ENCODE assay signal across 31 cellular contexts in the genomic region with DNA sequence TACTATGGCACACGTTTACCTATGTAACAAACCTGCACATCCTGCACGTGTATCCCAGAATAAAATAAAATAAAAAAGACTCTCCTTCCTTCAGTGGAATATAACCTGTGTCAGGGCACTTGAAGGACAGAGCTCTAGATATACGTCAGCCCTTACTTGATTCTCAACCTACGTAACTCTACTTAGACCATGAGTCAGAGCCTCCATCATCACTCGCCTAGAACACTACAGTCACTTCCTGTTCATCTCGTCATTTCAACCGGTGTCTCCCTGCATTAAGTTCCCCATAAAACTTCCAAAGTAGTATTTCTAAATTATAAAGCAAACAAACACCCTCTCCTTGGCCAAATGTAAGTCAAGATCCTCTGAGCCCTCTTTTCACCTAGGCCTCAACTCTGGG.
"Had no signal": no experiment of that assay in that cellular context is flagged by ENCODE, and none has a peak within 500 bp of the region (broad histone marks: within the 10 kb centered on the region; RNA-seq: fewer than 3 reads in every experiment).

No MANE protein-coding gene starts in this region.

- H3K9me3 ChIP-seq: colonic mucosa, Peyer's patch had no signal

- H3K27ac ChIP-seq: brain microvascular endothelial cell, cardiac muscle cell, colonic mucosa, Peyer's patch, RWPE1 had no signal

- H3K27me3 ChIP-seq: brain microvascular endothelial cell, cardiac muscle cell, colonic mucosa, Peyer's patch had no signal

- H3K36me3 Mint-ChIP-seq: activated naive CD8-positive, alpha-beta T cell treated with anti-CD3 and anti-CD28 coated beads for 36 hours had no signal

- H3K27ac Mint-ChIP-seq: activated CD4-positive, alpha-beta T cell treated with anti-CD3 and anti-CD28 coated beads, Interleukin-2, amount 10 ng/mL, durations not matched to agents 24 days and 14 days; activated CD8-positive, alpha-beta T cell treated with anti-CD3 and anti-CD28 coated beads for 36 hours; activated naive CD8-positive, alpha-beta T cell treated with anti-CD3 and anti-CD28 coated beads for 36 hours; activated T-cell treated with anti-CD3 and anti-CD28 coated beads, Interleukin-2, amount 50 U/mL, for 72 hours; activated T-helper 17 cell treated with anti-CD3 and anti-CD28 coated beads, Interleukin-2, amount 50 U/mL, for 72 hours had no signal

- H3K9me3 Mint-ChIP-seq: activated CD4-positive, alpha-beta T cell treated with anti-CD3 and anti-CD28 coated beads, Interleukin-2, amount 10 ng/mL, durations not matched to agents 24 days and 14 days; activated CD8-positive, alpha-beta T cell treated with anti-CD3 and anti-CD28 coated beads for 36 hours; activated naive CD8-positive, alpha-beta T cell treated with anti-CD3 and anti-CD28 coated beads for 36 hours had no signal

- H3K4me1 Mint-ChIP-seq: activated CD4-positive, alpha-beta T cell treated with anti-CD3 and anti-CD28 coated beads, Interleukin-2, amount 10 ng/mL, durations not matched to agents 24 days and 14 days; activated naive CD8-positive, alpha-beta T cell treated with anti-CD3 and anti-CD28 coated beads for 36 hours; activated T-helper 17 cell treated with anti-CD3 and anti-CD28 coated beads, Interleukin-2, amount 50 U/mL, for 72 hours; central memory CD8-positive, alpha-beta T cell had no signal

- ATAC-seq: activated CD8-positive, alpha-beta T cell treated with anti-CD3 and anti-CD28 coated beads for 36 hours; activated T-cell treated with anti-CD3 and anti-CD28 coated beads, Interleukin-2, amount 50 U/mL, for 72 hours; activated T-helper 17 cell treated with anti-CD3 and anti-CD28 coated beads, Interleukin-2, amount 50 U/mL, for 72 hours had no signal

- H3K27me3 Mint-ChIP-seq: activated CD4-positive, alpha-beta T cell treated with anti-CD3 and anti-CD28 coated beads, Interleukin-2, amount 10 ng/mL, durations not matched to agents 24 days and 14 days; activated CD8-positive, alpha-beta T cell treated with anti-CD3 and anti-CD28 coated beads for 36 hours; activated naive CD8-positive, alpha-beta T cell treated with anti-CD3 and anti-CD28 coated beads for 36 hours; activated T-helper 17 cell treated with anti-CD3 and anti-CD28 coated beads, Interleukin-2, amount 50 U/mL, for 72 hours; central memory CD8-positive, alpha-beta T cell had no signal

- DNase-seq: activated CD4-positive, alpha-beta T cell treated with anti-CD3 and anti-CD28 coated beads, Interleukin-2, amount 10 ng/mL, durations not matched to agents 24 days and 14 days; activated CD4-positive, alpha-beta T cell treated with anti-CD3 and anti-CD28 coated beads, Interleukin-2, amount 50 U/mL, for 4 hours; activated CD8-positive, alpha-beta T cell treated with anti-CD3 and anti-CD28 coated beads for 36 hours; activated effector memory CD4-positive, alpha-beta T cell treated with anti-CD3 and anti-CD28 coated beads, Interleukin-2, amount 50 U/mL, for 16 hours; activated naive CD4-positive, alpha-beta T cell; activated naive CD4-positive, alpha-beta T cell treated with anti-CD3 and anti-CD28 coated beads, Interleukin-2, amount 50 U/mL, for 16 hours; activated naive CD8-positive, alpha-beta T cell treated with anti-CD3 and anti-CD28 coated beads for 36 hours; activated T-cell treated with anti-CD3 and anti-CD28 coated beads, Interleukin-2, amount 50 U/mL, for 1 hour; activated T-cell treated with anti-CD3 and anti-CD28 coated beads, Interleukin-2, amount 50 U/mL, for 72 hours; amniotic stem cell; aorta; brain microvascular endothelial cell; colonic mucosa; Karpas-422; MM.1S; NCI-H1092 treated with DMSO at 0.1 percent for 48 hours; NCI-H1417; NCI-H1930; NCI-H2081 treated with DMSO at 0.1 percent for 48 hours; NCI-H226; NCI-H524 treated with DMSO at 0.1 percent for 48 hours; Peyer's patch; Right ventricle myocardium superior; SW 1271; T-helper 1 cell; T-helper 2 cell; T1000 had no signal

- H3K4me3 ChIP-seq: cardiac muscle cell, colonic mucosa, Peyer's patch had no signal

- H3K4me1 ChIP-seq: colonic mucosa, Peyer's patch had no signal

- H3K36me3 ChIP-seq: brain microvascular endothelial cell, cardiac muscle cell, colonic mucosa, Peyer's patch had no signal

- H3K4me3 Mint-ChIP-seq: activated CD4-positive, alpha-beta T cell treated with anti-CD3 and anti-CD28 coated beads, Interleukin-2, amount 10 ng/mL, durations not matched to agents 24 days and 14 days; activated CD8-positive, alpha-beta T cell treated with anti-CD3 and anti-CD28 coated beads for 36 hours; activated naive CD8-positive, alpha-beta T cell treated with anti-CD3 and anti-CD28 coated beads for 36 hours; activated T-cell treated with anti-CD3 and anti-CD28 coated beads, Interleukin-2, amount 50 U/mL, for 72 hours; activated T-helper 17 cell treated with anti-CD3 and anti-CD28 coated beads, Interleukin-2, amount 50 U/mL, for 72 hours; central memory CD8-positive, alpha-beta T cell had no signal
